In genomic region chr5:54518146-54519082, GRCh38 we compare ENCODE assay signal across 1 cellular context.
TF ChIP-seq lines count a peak whose summit lies in the region.

No MANE protein-coding gene starts in this region.

TF ChIP-seq in WTC11, 78 proteins besides CTCF, POLR2A, EP300 and RAD21 (continued from another document):
- TF ChIP-seq, protein P1, sequence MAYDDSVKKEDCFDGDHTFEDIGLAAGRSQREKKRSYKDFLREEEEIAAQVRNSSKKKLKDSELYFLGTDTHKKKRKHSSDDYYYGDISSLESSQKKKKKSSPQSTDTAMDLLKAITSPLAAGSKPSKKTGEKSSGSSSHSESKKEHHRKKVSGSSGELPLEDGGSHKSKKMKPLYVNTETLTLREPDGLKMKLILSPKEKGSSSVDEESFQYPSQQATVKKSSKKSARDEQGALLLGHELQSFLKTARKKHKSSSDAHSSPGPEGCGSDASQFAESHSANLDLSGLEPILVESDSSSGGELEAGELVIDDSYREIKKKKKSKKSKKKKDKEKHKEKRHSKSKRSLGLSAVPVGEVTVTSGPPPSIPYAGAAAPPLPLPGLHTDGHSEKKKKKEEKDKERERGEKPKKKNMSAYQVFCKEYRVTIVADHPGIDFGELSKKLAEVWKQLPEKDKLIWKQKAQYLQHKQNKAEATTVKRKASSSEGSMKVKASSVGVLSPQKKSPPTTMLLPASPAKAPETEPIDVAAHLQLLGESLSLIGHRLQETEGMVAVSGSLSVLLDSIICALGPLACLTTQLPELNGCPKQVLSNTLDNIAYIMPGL (CRISPR knock-in tag; IDR thresholded peaks at IDR 0.05) = no peak
- TF ChIP-seq ZNF317 (CRISPR knock-in tag; IDR thresholded peaks at IDR 0.05; ENCODE audit: borderline replicate concordance, low read depth) (peak; percentile 21; the same call in 1 of the 2 replicates), JUN (CRISPR knock-in tag; IDR thresholded peaks at IDR 0.05) (peak; percentile 80; the same call in 1 of the 2 replicates), ETV6 (CRISPR knock-in tag; IDR thresholded peaks at IDR 0.05) (0 out of 2 replicates have a peak, but pooled peaks have one; percentile 18), ZNF138 (CRISPR knock-in tag; conservative IDR thresholded peaks at IDR 0.05) (0 out of 2 replicates have a peak, but pooled peaks have one; percentile 49), IRF2 (CRISPR knock-in tag; IDR thresholded peaks at IDR 0.05; ENCODE audit: borderline replicate concordance, low read depth) (no peak), ZNF219 (CRISPR knock-in tag; IDR thresholded peaks at IDR 0.05; ENCODE audit: borderline replicate concordance) (0 out of 2 replicates have a peak, but pooled peaks have one; percentile 52), EMX1 (CRISPR knock-in tag; IDR thresholded peaks at IDR 0.05) (no peak), PREB (CRISPR knock-in tag; IDR thresholded peaks at IDR 0.05; ENCODE audit: borderline replicate concordance) (0 out of 2 replicates have a peak, but pooled peaks have one; percentile 49), TEAD4 (CRISPR knock-in tag; IDR thresholded peaks at IDR 0.05) (peak; percentile 67; the same call in 1 of the 2 replicates), E2F1 (CRISPR knock-in tag; IDR thresholded peaks at IDR 0.05) (no peak), ZNF532 (CRISPR knock-in tag; IDR thresholded peaks at IDR 0.05; ENCODE audit: borderline replicate concordance) (no peak), TEAD1 (CRISPR knock-in tag; IDR thresholded peaks at IDR 0.05) (no peak), SMAD3 (CRISPR knock-in tag; IDR thresholded peaks at IDR 0.05; ENCODE audit: borderline replicate concordance) (no peak), MLX (CRISPR knock-in tag; IDR thresholded peaks at IDR 0.05) (no peak), NR2C2 (CRISPR knock-in tag; IDR thresholded peaks at IDR 0.05) (no peak)
- TF ChIP-seq, protein P2, sequence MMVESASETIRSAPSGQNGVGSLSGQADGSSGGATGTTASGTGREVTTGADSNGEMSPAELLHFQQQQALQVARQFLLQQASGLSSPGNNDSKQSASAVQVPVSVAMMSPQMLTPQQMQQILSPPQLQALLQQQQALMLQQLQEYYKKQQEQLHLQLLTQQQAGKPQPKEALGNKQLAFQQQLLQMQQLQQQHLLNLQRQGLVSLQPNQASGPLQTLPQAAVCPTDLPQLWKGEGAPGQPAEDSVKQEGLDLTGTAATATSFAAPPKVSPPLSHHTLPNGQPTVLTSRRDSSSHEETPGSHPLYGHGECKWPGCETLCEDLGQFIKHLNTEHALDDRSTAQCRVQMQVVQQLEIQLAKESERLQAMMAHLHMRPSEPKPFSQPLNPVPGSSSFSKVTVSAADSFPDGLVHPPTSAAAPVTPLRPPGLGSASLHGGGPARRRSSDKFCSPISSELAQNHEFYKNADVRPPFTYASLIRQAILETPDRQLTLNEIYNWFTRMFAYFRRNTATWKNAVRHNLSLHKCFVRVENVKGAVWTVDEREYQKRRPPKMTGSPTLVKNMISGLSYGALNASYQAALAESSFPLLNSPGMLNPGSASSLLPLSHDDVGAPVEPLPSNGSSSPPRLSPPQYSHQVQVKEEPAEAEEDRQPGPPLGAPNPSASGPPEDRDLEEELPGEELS (CRISPR knock-in tag; IDR thresholded peaks at IDR 0.05) = peak; percentile 49; the same call in 1 of the 2 replicates
- TF ChIP-seq, protein P3, sequence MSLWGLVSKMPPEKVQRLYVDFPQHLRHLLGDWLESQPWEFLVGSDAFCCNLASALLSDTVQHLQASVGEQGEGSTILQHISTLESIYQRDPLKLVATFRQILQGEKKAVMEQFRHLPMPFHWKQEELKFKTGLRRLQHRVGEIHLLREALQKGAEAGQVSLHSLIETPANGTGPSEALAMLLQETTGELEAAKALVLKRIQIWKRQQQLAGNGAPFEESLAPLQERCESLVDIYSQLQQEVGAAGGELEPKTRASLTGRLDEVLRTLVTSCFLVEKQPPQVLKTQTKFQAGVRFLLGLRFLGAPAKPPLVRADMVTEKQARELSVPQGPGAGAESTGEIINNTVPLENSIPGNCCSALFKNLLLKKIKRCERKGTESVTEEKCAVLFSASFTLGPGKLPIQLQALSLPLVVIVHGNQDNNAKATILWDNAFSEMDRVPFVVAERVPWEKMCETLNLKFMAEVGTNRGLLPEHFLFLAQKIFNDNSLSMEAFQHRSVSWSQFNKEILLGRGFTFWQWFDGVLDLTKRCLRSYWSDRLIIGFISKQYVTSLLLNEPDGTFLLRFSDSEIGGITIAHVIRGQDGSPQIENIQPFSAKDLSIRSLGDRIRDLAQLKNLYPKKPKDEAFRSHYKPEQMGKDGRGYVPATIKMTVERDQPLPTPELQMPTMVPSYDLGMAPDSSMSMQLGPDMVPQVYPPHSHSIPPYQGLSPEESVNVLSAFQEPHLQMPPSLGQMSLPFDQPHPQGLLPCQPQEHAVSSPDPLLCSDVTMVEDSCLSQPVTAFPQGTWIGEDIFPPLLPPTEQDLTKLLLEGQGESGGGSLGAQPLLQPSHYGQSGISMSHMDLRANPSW (CRISPR knock-in tag; conservative IDR thresholded peaks at IDR 0.05; ENCODE audit: low read depth) = no peak
- TF ChIP-seq, protein P4, sequence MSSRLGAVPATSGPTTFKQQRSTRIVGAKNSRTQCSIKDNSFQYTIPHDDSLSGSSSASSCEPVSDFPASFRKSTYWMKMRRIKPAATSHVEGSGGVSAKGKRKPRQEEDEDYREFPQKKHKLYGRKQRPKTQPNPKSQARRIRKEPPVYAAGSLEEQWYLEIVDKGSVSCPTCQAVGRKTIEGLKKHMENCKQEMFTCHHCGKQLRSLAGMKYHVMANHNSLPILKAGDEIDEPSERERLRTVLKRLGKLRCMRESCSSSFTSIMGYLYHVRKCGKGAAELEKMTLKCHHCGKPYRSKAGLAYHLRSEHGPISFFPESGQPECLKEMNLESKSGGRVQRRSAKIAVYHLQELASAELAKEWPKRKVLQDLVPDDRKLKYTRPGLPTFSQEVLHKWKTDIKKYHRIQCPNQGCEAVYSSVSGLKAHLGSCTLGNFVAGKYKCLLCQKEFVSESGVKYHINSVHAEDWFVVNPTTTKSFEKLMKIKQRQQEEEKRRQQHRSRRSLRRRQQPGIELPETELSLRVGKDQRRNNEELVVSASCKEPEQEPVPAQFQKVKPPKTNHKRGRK (CRISPR knock-in tag; IDR thresholded peaks at IDR 0.05; ENCODE audit: borderline replicate concordance) = no peak
- TF ChIP-seq, protein P5, sequence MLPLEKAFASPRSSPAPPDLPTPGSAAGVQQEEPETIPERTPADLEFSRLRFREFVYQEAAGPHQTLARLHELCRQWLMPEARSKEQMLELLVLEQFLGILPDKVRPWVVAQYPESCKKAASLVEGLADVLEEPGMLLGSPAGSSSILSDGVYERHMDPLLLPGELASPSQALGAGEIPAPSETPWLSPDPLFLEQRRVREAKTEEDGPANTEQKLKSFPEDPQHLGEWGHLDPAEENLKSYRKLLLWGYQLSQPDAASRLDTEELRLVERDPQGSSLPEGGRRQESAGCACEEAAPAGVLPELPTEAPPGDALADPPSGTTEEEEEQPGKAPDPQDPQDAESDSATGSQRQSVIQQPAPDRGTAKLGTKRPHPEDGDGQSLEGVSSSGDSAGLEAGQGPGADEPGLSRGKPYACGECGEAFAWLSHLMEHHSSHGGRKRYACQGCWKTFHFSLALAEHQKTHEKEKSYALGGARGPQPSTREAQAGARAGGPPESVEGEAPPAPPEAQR (CRISPR knock-in tag; IDR thresholded peaks at IDR 0.05) = no peak
- TF ChIP-seq, protein P6, sequence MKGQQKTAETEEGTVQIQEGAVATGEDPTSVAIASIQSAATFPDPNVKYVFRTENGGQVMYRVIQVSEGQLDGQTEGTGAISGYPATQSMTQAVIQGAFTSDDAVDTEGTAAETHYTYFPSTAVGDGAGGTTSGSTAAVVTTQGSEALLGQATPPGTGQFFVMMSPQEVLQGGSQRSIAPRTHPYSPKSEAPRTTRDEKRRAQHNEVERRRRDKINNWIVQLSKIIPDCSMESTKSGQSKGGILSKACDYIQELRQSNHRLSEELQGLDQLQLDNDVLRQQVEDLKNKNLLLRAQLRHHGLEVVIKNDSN (CRISPR knock-in tag; IDR thresholded peaks at IDR 0.05) = 0 out of 2 replicates have a peak, but pooled peaks have one; percentile 4
- TF ChIP-seq, protein P7, sequence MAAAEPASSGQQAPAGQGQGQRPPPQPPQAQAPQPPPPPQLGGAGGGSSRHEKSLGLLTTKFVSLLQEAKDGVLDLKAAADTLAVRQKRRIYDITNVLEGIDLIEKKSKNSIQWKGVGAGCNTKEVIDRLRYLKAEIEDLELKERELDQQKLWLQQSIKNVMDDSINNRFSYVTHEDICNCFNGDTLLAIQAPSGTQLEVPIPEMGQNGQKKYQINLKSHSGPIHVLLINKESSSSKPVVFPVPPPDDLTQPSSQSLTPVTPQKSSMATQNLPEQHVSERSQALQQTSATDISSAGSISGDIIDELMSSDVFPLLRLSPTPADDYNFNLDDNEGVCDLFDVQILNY (CRISPR knock-in tag; IDR thresholded peaks at IDR 0.05) = no peak
- TF ChIP-seq, protein P8, sequence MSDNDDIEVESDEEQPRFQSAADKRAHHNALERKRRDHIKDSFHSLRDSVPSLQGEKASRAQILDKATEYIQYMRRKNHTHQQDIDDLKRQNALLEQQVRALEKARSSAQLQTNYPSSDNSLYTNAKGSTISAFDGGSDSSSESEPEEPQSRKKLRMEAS (CRISPR knock-in tag; IDR thresholded peaks at IDR 0.05) = peak; percentile 71; the same call in 1 of the 2 replicates
